8 cellular contexts compared by ENCODE assay signal in the genomic region with DNA sequence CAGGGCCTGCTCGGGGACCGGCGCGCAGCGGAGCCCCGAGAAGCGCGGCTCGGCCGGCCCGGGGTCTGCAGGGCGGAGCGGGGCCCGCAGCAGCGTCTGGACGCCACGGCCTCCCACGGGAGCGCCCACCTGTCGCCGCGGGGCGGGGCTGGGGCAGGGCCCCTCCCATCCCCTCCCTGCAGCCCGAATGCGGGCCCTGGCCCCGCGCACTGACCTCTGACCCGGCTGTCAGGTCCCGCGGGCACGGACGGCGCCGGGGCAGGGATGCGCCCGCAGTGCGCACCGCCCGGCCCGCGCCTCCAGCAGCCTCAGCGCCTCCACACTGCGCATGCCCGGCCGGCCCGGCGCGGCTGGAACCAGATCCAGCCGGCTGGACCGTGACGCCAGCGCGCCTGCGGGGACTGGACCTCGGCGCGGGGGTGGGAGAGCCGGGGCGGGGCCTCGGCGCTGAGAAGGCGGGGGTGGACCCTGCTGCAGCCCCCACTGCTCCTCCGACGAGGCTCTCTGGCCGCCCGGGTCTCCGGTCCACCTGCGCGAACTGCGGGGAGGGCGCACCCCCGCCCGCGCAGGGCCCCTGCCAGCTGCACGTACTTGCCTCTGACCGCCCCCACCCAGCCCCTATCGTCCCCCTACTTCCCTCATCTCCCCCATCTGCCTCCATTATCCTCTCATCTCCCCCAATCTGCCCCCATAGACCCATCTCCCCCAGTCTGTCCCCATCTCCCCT. TPM values are rescaled to one million over a fixed set of nuclear protein-coding genes. Genes with fewer than 3 reads are reported as not detected.
A peak's percentile ranks its signal among the peaks of the same experiment; 100 is the strongest.
DNase-seq lines count a peak whose midpoint lies in the region; ATAC-seq lines count a peak whose summit lies in the region.

No MANE protein-coding gene starts in this region.

- no peaks in the 10 kb centered on the region for H3K27me3 Mint-ChIP-seq in activated CD4-positive, alpha-beta memory T cell treated with anti-CD3 and anti-CD28 coated beads, Interleukin-2, amount 10 ng/mL, durations not matched to agents 7 days and 5 days

- no peaks in the 10 kb centered on the region for H3K9me3 Mint-ChIP-seq in activated CD4-positive, alpha-beta memory T cell treated with anti-CD3 and anti-CD28 coated beads, Interleukin-2, amount 10 ng/mL, durations not matched to agents 7 days and 5 days

- ATAC-seq in GM18907 (IDR thresholded peaks at IDR 0.05; ENCODE audit: unreplicated experiment): peak; percentile 50
- peak; percentile 44 for ATAC-seq in HG03135 (IDR thresholded peaks at IDR 0.05; ENCODE audit: unreplicated experiment)

- CTCF ChIA-PET in activated CD4-positive, alpha-beta memory T cell treated with anti-CD3 and anti-CD28 coated beads, Interleukin-2, amount 10 ng/mL, durations not matched to agents 7 days and 5 days (lab: Charles Lee): interaction anchor here (1.6 kb wide), 1 partner anchor 16 kb away, joined by 6 read pairs; the partner anchor contains the start of gene GPR146

- POLR2A ChIA-PET in activated CD4-positive, alpha-beta memory T cell treated with anti-CD3 and anti-CD28 coated beads, Interleukin-2, amount 10 ng/mL, durations not matched to agents 7 days and 5 days (lab: Charles Lee): interaction anchor here (1.8 to 2.4 kb wide), 2 partner anchors 16 to 30 kb away, joined by 4 to 11 read pairs; partner anchors contain the start of gene GPR146

- H3K27ac Mint-ChIP-seq in activated CD4-positive, alpha-beta memory T cell treated with anti-CD3 and anti-CD28 coated beads, Interleukin-2, amount 10 ng/mL, durations not matched to agents 7 days and 5 days: peak overlapping the region; percentile 79

- peak; percentile 100 for DNase-seq in AG08396 (ENCODE audit: low spot score)
- DNase-seq in NCI-H460 (ENCODE audit: extremely low read depth, low read depth): peak; percentile 82
- DNase-seq in activated CD4-positive, alpha-beta memory T cell treated with anti-CD3 and anti-CD28 coated beads, Interleukin-2, amount 10 ng/mL, durations not matched to agents 7 days and 5 days: peak; percentile 89
- DNase-seq in effector CD4-positive, alpha-beta T cell: peak; percentile 71
- DNase-seq in lung microvascular endothelial cell (ENCODE audit: low read depth in 2 of 2): peak; percentile 89 to 93
- DNase-seq in stimulated activated CD4-positive, alpha-beta T cell treated with anti-CD3 and anti-CD28 coated beads, TNF-alpha, amount 100 ng/mL, for 1 hour (ENCODE audit: low read depth in 3 of 3, low spot score in 1 of 3): peak in 2 of 3 donors; percentile 49 to 79

- peak overlapping the region; percentile 76 for H3K4me3 Mint-ChIP-seq in activated CD4-positive, alpha-beta memory T cell treated with anti-CD3 and anti-CD28 coated beads, Interleukin-2, amount 10 ng/mL, durations not matched to agents 7 days and 5 days

- peaks cover 17% of the 10 kb centered on the region for H3K36me3 Mint-ChIP-seq in activated CD4-positive, alpha-beta memory T cell treated with anti-CD3 and anti-CD28 coated beads, Interleukin-2, amount 10 ng/mL, durations not matched to agents 7 days and 5 days (ENCODE audit: low read depth)

- peaks cover 43% of the 10 kb centered on the region for H3K4me1 Mint-ChIP-seq in activated CD4-positive, alpha-beta memory T cell treated with anti-CD3 and anti-CD28 coated beads, Interleukin-2, amount 10 ng/mL, durations not matched to agents 7 days and 5 days

RNA-seq across cellular contexts. Expression of gene GPR146, which starts 16.1 kb away (rescaled TPM):
- total RNA-seq in NCI-H460 (2014; rRNA removed; shearing (Covaris generic)): 0.72 and 1.2 TPM in 2 replicates
- 0.13 TPM in 1 of 2 replicates, not detected in the other for polyA plus RNA-seq in NCI-H460 (2014; cell fraction: nucleus; rRNA removed)
- 10 to 100 TPM; 10.0 to 10.1 TPM for total RNA-seq in activated CD4-positive, alpha-beta memory T cell treated with anti-CD3 and anti-CD28 coated beads, Interleukin-2, amount 10 ng/mL, durations not matched to agents 7 days and 5 days
- total RNA-seq in lung microvascular endothelial cell: 24.0 and 90.3 TPM in 2 replicates

RNA-seq across cellular contexts. Expression of gene CYP2W1, which starts 45.2 kb away (rescaled TPM):
- total RNA-seq in NCI-H460 (2014; rRNA removed; shearing (Covaris generic)): 0.05 TPM in 1 of 2 replicates, not detected in the other
- not detected in 2 replicates for polyA plus RNA-seq in NCI-H460 (2014; cell fraction: nucleus; rRNA removed)
- not detected for total RNA-seq in activated CD4-positive, alpha-beta memory T cell treated with anti-CD3 and anti-CD28 coated beads, Interleukin-2, amount 10 ng/mL, durations not matched to agents 7 days and 5 days
- not detected in 2 replicates for total RNA-seq in lung microvascular endothelial cell

RNA-seq across cellular contexts. Expression of gene COX19, which starts 52.9 kb away (rescaled TPM):
- 15.4 and 17.2 TPM in 2 replicates for total RNA-seq in NCI-H460 (2014; rRNA removed; shearing (Covaris generic))
- 7.6 and 8.0 TPM in 2 replicates for polyA plus RNA-seq in NCI-H460 (2014; cell fraction: nucleus; rRNA removed)
- 10 to 100 TPM; 17.4 to 18.2 TPM for total RNA-seq in activated CD4-positive, alpha-beta memory T cell treated with anti-CD3 and anti-CD28 coated beads, Interleukin-2, amount 10 ng/mL, durations not matched to agents 7 days and 5 days
- 3.9 and 5.4 TPM in 2 replicates for total RNA-seq in lung microvascular endothelial cell

RNA-seq across cellular contexts. Expression of gene GPER1, which starts 59.7 kb away (rescaled TPM):
- 1.9 and 2.3 TPM in 2 replicates for total RNA-seq in NCI-H460 (2014; rRNA removed; shearing (Covaris generic))
- polyA plus RNA-seq in NCI-H460 (2014; cell fraction: nucleus; rRNA removed): 0.24 and 1.2 TPM in 2 replicates
- under 1 TPM in 1 of 2 experiments, not detected in 1; 0.15 TPM for total RNA-seq in activated CD4-positive, alpha-beta memory T cell treated with anti-CD3 and anti-CD28 coated beads, Interleukin-2, amount 10 ng/mL, durations not matched to agents 7 days and 5 days
- total RNA-seq in lung microvascular endothelial cell: 1.1 and 1.2 TPM in 2 replicates

Comparison
In these comparisons a context has a peak if more than half of its experiments do, and no peak if none do; other contexts are left out.
1. Peak in every context shown above with its lines: DNase-seq and ATAC-seq.